Comparison of ENCODE assay signal across 9 cellular contexts in genomic region chrX:15673970-15674369, GRCh38. TPM values are rescaled to one million over a fixed set of nuclear protein-coding genes. Genes with fewer than 3 reads are reported as not detected.
A peak's percentile ranks its signal among the peaks of the same experiment; 100 is the strongest.
DNase-seq lines count a peak whose midpoint lies in the region; ATAC-seq and TF ChIP-seq lines count a peak whose summit lies in the region.
"Had no signal": no experiment of that assay in that cellular context is flagged by ENCODE, and none has a peak within 500 bp of the region (broad histone marks: within the 10 kb centered on the region; RNA-seq: fewer than 3 reads in every experiment).

No MANE protein-coding gene starts in this region.

- TF ChIP-seq CTCF in cardiac fibroblast (IDR thresholded peaks at IDR 0.05; ENCODE audit: low read depth, low read length) (no peak), lung (IDR thresholded peaks at IDR 0.05; ENCODE audit: control extremely low read depth, extremely low read depth) (no peak), transverse colon (IDR thresholded peaks at IDR 0.05) (no peak)

- H3K9me3 Mint-ChIP-seq in activated naive CD4-positive, alpha-beta T cell treated with anti-CD3 and anti-CD28 coated beads, Interleukin-2, amount 50 U/mL, for 24 hours = no peaks in the 10 kb centered on the region
- no peaks in the 10 kb centered on the region for H3K9me3 Mint-ChIP-seq in naive thymus-derived CD8-positive, alpha-beta T cell
- H3K9me3 Mint-ChIP-seq: nephron had no signal

- no peak for DNase-seq in activated naive CD4-positive, alpha-beta T cell (lab: John Stamatoyannopoulos, UW)
- DNase-seq in cardiac fibroblast (ENCODE audit: low read depth in 2 of 2) = no peak
- no peak for DNase-seq in lung (ENCODE audit: low spot score)
- DNase-seq in transverse colon = no peak
- no peak for DNase-seq in naive thymus-derived CD8-positive, alpha-beta T cell
- DNase-seq in NCI-H226 = no peak
- no peak for DNase-seq in superior temporal gyrus (ENCODE audit: extremely low spot score)

- POLR2A ChIA-PET in naive thymus-derived CD8-positive, alpha-beta T cell (lab: Charles Lee) = interaction anchor here (1.8 to 3.1 kb wide), 2 partner anchors 64 to 181 kb away, joined by 7 to 17 read pairs; partner anchors contain the start of genes AP1S2 and CA5B

- intact Hi-C loops in transverse colon (cut with DNase I; ENCODE audit: low total_unique reads) = no loop called here

- peaks cover 20% of the 10 kb centered on the region for H3K4me1 Mint-ChIP-seq in activated naive CD4-positive, alpha-beta T cell treated with anti-CD3 and anti-CD28 coated beads, Interleukin-2, amount 50 U/mL, for 24 hours
- peaks cover 0 to 16% (median 5%) of the 10 kb centered on the region in 4 donors for H3K4me1 Mint-ChIP-seq in naive thymus-derived CD8-positive, alpha-beta T cell

- TF ChIP-seq EP300 in transverse colon (IDR thresholded peaks at IDR 0.05; ENCODE audit: low read depth) = no peak

- H3K4me1 ChIP-seq in lung (ENCODE audit: control insufficient read depth in 2 of 2, insufficient read depth in 2 of 2, low read length in 2 of 2) = peaks cover 0 to 2% of the 10 kb centered on the region in 2 donors
- peaks cover 7 to 16% (median 11%) of the 10 kb centered on the region in 4 donors for H3K4me1 ChIP-seq in transverse colon

- no peak for TF ChIP-seq POLR2A in transverse colon (IDR thresholded peaks at IDR 0.05)

- no peak overlapping the region for H3K4me3 Mint-ChIP-seq in activated naive CD4-positive, alpha-beta T cell treated with anti-CD3 and anti-CD28 coated beads, Interleukin-2, amount 50 U/mL, for 24 hours
- H3K4me3 Mint-ChIP-seq in naive thymus-derived CD8-positive, alpha-beta T cell = no peak overlapping the region
- H3K4me3 Mint-ChIP-seq: nephron had no signal

- H3K4me3 ChIP-seq in cardiac fibroblast (replicated peaks in 1 of 2; ENCODE audit: low read depth in 2 of 2, low read length in 2 of 2) (peak overlapping the region; percentile 84 to 87), lung (peak overlapping the region; percentile 58), transverse colon (peak overlapping the region in 3 of 4 donors; percentile 56 to 74 (median 71))

- no peak for ATAC-seq in lung (ENCODE audit: insufficient read depth, low FRiP score)
- no peak for ATAC-seq in naive thymus-derived CD8-positive, alpha-beta T cell

- in situ Hi-C loops in transverse colon (cut with MboI; ENCODE audit: low pct_ligation_motif_present in 1 of 4, low pct_unique_long_range_greater_than_20kb in 1 of 4, low sequenced_read_pairs in 3 of 4) = loop anchor here in 1 of 4 donors (25.0 kb wide), 1 partner anchor 112 kb away; no protein-coding TSS in a partner anchor

- H3K27ac ChIP-seq in lung (ENCODE audit: low read depth in 1 of 2, low read length in 1 of 2) (peak overlapping the region; percentile 90 to 96), transverse colon (peak overlapping the region; percentile 96 to 98 (median 96))

- peaks cover 2% of the 10 kb centered on the region for H3K36me3 Mint-ChIP-seq in activated naive CD4-positive, alpha-beta T cell treated with anti-CD3 and anti-CD28 coated beads, Interleukin-2, amount 50 U/mL, for 24 hours
- H3K36me3 Mint-ChIP-seq in naive thymus-derived CD8-positive, alpha-beta T cell = no peaks in the 10 kb centered on the region

- no peaks in the 10 kb centered on the region for H3K27me3 Mint-ChIP-seq in activated naive CD4-positive, alpha-beta T cell treated with anti-CD3 and anti-CD28 coated beads, Interleukin-2, amount 50 U/mL, for 24 hours
- no peaks in the 10 kb centered on the region for H3K27me3 Mint-ChIP-seq in naive thymus-derived CD8-positive, alpha-beta T cell

- H3K27me3 ChIP-seq in lung (ENCODE audit: control insufficient read depth, insufficient read depth) (no peaks in the 10 kb centered on the region), transverse colon (no peaks in the 10 kb centered on the region)

- WGBS in lung, 2 donors = 60 to 72% methylated on average over 3 of the region's 3 CpGs
- WGBS in transverse colon (ENCODE audit: low coverage in 1 of 2), 2 donors = 68% methylated on average over 3 of the region's 3 CpGs; no CpG with 5 or more reads in 1 of the 2 donors

- peak overlapping the region; percentile 90 for H3K27ac Mint-ChIP-seq in activated naive CD4-positive, alpha-beta T cell treated with anti-CD3 and anti-CD28 coated beads, Interleukin-2, amount 50 U/mL, for 24 hours
- H3K27ac Mint-ChIP-seq in naive thymus-derived CD8-positive, alpha-beta T cell = no peak overlapping the region
- H3K27ac Mint-ChIP-seq: nephron had no signal

- H3K36me3 ChIP-seq in lung (ENCODE audit: control insufficient read depth in 2 of 2, insufficient read depth in 2 of 2, low read length in 2 of 2) = no peaks in the 10 kb centered on the region
- H3K36me3 ChIP-seq in transverse colon = no peaks in the 10 kb centered on the region

- H3K9me3 ChIP-seq in lung (ENCODE audit: control insufficient read depth in 2 of 2, insufficient read depth in 1 of 2, low read length in 1 of 2) = no peaks in the 10 kb centered on the region
- no peaks in the 10 kb centered on the region for H3K9me3 ChIP-seq in transverse colon

RNA-seq across cellular contexts. Expression of gene CLTRN, which starts 9.4 kb away (rescaled TPM):
- total RNA-seq in lung (1 to 10 TPM; 3.0 to 3.6 TPM), transverse colon (under 1 TPM in 1 of 4 donors, not detected in 3; 0.48 TPM)
- polyA plus RNA-seq in lung = 1 to 10 TPM; 1.1 to 1.6 TPM
- 1 to 10 TPM in 1 of 2 experiments, under 1 TPM in 1; 0.68 to 1.1 TPM for total RNA-seq in naive thymus-derived CD8-positive, alpha-beta T cell
- under 1 TPM; 0.71 to 0.85 (median 0.83) TPM for polyA plus RNA-seq in naive thymus-derived CD8-positive, alpha-beta T cell
